1 cellular context compared by ENCODE assay signal in the genomic region with DNA sequence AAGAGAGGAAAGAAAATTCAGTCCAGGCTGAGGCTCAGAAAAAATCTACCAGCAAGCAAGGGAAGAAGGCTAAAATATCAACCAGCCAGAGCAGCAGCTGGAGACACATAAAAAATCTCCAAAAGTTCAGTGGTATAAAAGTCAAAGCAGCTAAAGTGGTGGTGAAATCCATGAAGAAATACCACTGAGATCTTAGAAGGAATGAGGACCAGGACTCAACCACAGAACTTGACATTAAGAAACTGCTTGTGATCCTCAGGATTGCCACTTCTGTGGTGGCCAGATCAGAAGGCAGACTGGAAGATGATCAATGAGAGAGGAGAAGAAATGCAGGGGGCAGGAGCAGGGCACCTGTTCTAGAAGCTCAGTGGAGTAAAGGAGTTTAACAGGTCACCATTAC.
TF ChIP-seq lines count a peak whose summit lies in the region.

No MANE protein-coding gene starts in this region.

TF ChIP-seq in GM23338, 12 proteins besides CTCF, POLR2A, EP300 and RAD21 (continued from another document):
- no peak for TF ChIP-seq REST (IDR thresholded peaks at IDR 0.05; ENCODE audit: unreplicated experiment)
- no peak for TF ChIP-seq CREB1 (CRISPR knock-in tag; IDR thresholded peaks at IDR 0.05; ENCODE audit: low read depth)
- TF ChIP-seq ZNF462 (CRISPR knock-in tag; IDR thresholded peaks at IDR 0.05) = no peak
- TF ChIP-seq POLR2AphosphoS5 (IDR thresholded peaks at IDR 0.05; ENCODE audit: low read depth) = no peak
